ENCODE assay signal across 8 cellular contexts in genomic region chr1:153635872-153636271, GRCh38. TPM values are rescaled to one million over a fixed set of nuclear protein-coding genes. Genes with fewer than 3 reads are reported as not detected.
A peak's percentile ranks its signal among the peaks of the same experiment; 100 is the strongest.
DNase-seq lines count a peak whose midpoint lies in the region; ATAC-seq, FAIRE-seq and TF ChIP-seq lines count a peak whose summit lies in the region.

No MANE protein-coding gene starts in this region.

- TF ChIP-seq CTCF in A549 (IDR thresholded peaks at IDR 0.05) (no peak), HFF-Myc (IDR thresholded peaks at IDR 0.05; ENCODE audit: low read depth, low read length, missing control alignments) (no peak), astrocyte of the cerebellum (IDR thresholded peaks at IDR 0.05; ENCODE audit: low read depth, low read length, missing control alignments) (no peak)

- peaks cover 59% of the 10 kb centered on the region for H3K36me3 ChIP-seq in mesodermal cell (ENCODE audit: control insufficient read depth, insufficient read depth, low read length)

- no peaks in the 10 kb centered on the region for H3K9me3 ChIP-seq in A549
- H3K9me3 ChIP-seq in mesodermal cell (ENCODE audit: control insufficient read depth, low read length), result no peaks in the 10 kb centered on the region

- CTCF ChIA-PET in A549 (lab: Yijun Ruan, JAX), result interaction anchor here (0.6 to 3.4 kb wide), 4 partner anchors 15 to 102 kb away, joined by 3 to 32 read pairs (median 16); no protein-coding TSS in a partner anchor

- WGBS in A549 (ENCODE audit: missing lambda C conversion rate), result 81% methylated on average over 7 of the region's 7 CpGs
- WGBS in mesodermal cell (ENCODE audit: insufficient coverage in 2 of 2), 2 experiments, result 87 to 92% methylated on average over 3 of the region's 7 CpGs

- FAIRE-seq in A549 (lab: Jason Lieb, UNC), result no peak

- no peak for ATAC-seq in A549
- no peak for ATAC-seq in HG03565 (IDR thresholded peaks at IDR 0.05; ENCODE audit: unreplicated experiment)

- TF ChIP-seq RAD21 in A549 (conservative IDR thresholded peaks at IDR 0.05 in 1 of 2, IDR thresholded peaks at IDR 0.05 in 1 of 2), result no peak

- POLR2A ChIA-PET in A549 (lab: Yijun Ruan, JAX), result interaction anchor here (2.5 to 2.6 kb wide), 2 partner anchors 9 to 22 kb away, joined by 48 to 49 read pairs; partner anchors contain the start of genes S100A14 and S100A16

- TF ChIP-seq POLR2A in A549 (IDR thresholded peaks at IDR 0.05; ENCODE audit: low read length), result no peak

- TF ChIP-seq EP300 in A549 (IDR thresholded peaks at IDR 0.05), result no peak

- H3K4me1 ChIP-seq in A549 (peaks cover 25% of the 10 kb centered on the region), mesodermal cell (ENCODE audit: control insufficient read depth, insufficient read depth, low read length, poor library complexity, severe bottlenecking) (peaks cover 4% of the 10 kb centered on the region)

- H3K4me3 ChIP-seq in A549 (peak overlapping the region; percentile 90), HFF-Myc (replicated peaks; ENCODE audit: low read depth, low read length) (peak overlapping the region; percentile 94), astrocyte of the cerebellum (ENCODE audit: low read depth, low read length) (peak overlapping the region; percentile 99), mesodermal cell (ENCODE audit: extremely low read depth, insufficient read depth, low read length, poor library complexity, severe bottlenecking) (no peak overlapping the region)

- peak overlapping the region in 1 of 2 experiments; percentile 99; a peak in 2 of 6 replicates for H3K27ac ChIP-seq in A549
- peak overlapping the region; percentile 29 for H3K27ac ChIP-seq in mesodermal cell (ENCODE audit: low read depth, low read length, severe bottlenecking)

- in situ Hi-C loops in astrocyte of the cerebellum (cut with HindIII; ENCODE audit: low sequenced_read_pairs), result no loop called here

- H3K4me2 ChIP-seq in A549, result peak overlapping the region; percentile 98

- DNase-seq in A549 (ENCODE audit: low read depth in 1 of 2, low spot score in 1 of 2) (no peak), HFF-Myc (ENCODE audit: extremely low read depth, low read depth) (no peak), astrocyte of the cerebellum (ENCODE audit: low read depth) (no peak), T1000 (lab: John Stamatoyannopoulos, UW) (no peak), ureter (ENCODE audit: low spot score) (no peak), superior temporal gyrus (ENCODE audit: extremely low spot score) (no peak)

TF ChIP-seq in A549, 52 proteins besides CTCF, POLR2A, EP300 and RAD21:
- TF ChIP-seq HOXB5 (CRISPR knock-in tag; IDR thresholded peaks at IDR 0.05) (no peak), BHLHE40 (IDR thresholded peaks at IDR 0.05; ENCODE audit: low read depth, low read length) (no peak), RNF2 (IDR thresholded peaks at IDR 0.05; ENCODE audit: borderline replicate concordance, low read depth) (no peak), FOSL2 (IDR thresholded peaks at IDR 0.05) (no peak), FOSL2 (CRISPR knock-in tag; IDR thresholded peaks at IDR 0.05) (no peak), SREBF2 (IDR thresholded peaks at IDR 0.05) (no peak), TP53 (CRISPR knock-in tag; IDR thresholded peaks at IDR 0.05) (no peak), ZFP36 (IDR thresholded peaks at IDR 0.05; ENCODE audit: borderline replicate concordance, partially characterized antibody) (no peak), SMC3 (IDR thresholded peaks at IDR 0.05) (no peak), EHMT2 (IDR thresholded peaks at IDR 0.05; ENCODE audit: low read depth) (no peak), ESRRA (IDR thresholded peaks at IDR 0.05; ENCODE audit: borderline replicate concordance, low read length) (no peak), TFCP2L1 (CRISPR knock-in tag; IDR thresholded peaks at IDR 0.05) (no peak), ZSCAN20 (CRISPR knock-in tag; IDR thresholded peaks at IDR 0.05) (no peak), HMGXB4 (CRISPR knock-in tag; IDR thresholded peaks at IDR 0.05; ENCODE audit: borderline replicate concordance) (no peak), HES2 (IDR thresholded peaks at IDR 0.05) (no peak), KDM5A (IDR thresholded peaks at IDR 0.05) (no peak), CHD4 (IDR thresholded peaks at IDR 0.05; ENCODE audit: borderline replicate concordance) (no peak), HDAC2 (IDR thresholded peaks at IDR 0.05) (no peak)

RNA-seq across cellular contexts. Expression of gene CHTOP, which starts 2.0 kb away (rescaled TPM):
- polyA plus RNA-seq in A549 (2011; rRNA removed) (81.6 and 98.1 TPM in 2 replicates), A549 (2017; fragmentation: RNase III; extraction: RNeasy Plus Mini Kit Qiagen cat#74134 plus additional on column Dnase treatment) (76.1 to 87.8 TPM (median 79.2 TPM) in 3 replicates)
- polyA plus RNA-seq in A549 (2012; cell fraction: cytosol; rRNA removed), result 59.1 and 75.5 TPM in 2 replicates
- polyA plus RNA-seq in A549 (2012; cell fraction: nucleus; rRNA removed), result 64.3 and 83.5 TPM in 2 replicates
- 45.5 and 48.5 TPM in 2 replicates for polyA minus RNA-seq in A549 (2011; rRNA and poly(A)+ RNA removed)
- 79.0 TPM for polyA plus RNA-seq in mesodermal cell (2013, experiment 1 of 2)
- polyA plus RNA-seq in mesodermal cell (2013, experiment 2 of 2), result 77.6 TPM
- total RNA-seq in ureter, result 91.7 TPM

RNA-seq across cellular contexts. Expression of gene S100A1, which starts 7.6 kb away (rescaled TPM):
- polyA plus RNA-seq in A549 (2011; rRNA removed) (0.52 and 0.59 TPM in 2 replicates), A549 (2017; fragmentation: RNase III; extraction: RNeasy Plus Mini Kit Qiagen cat#74134 plus additional on column Dnase treatment) (0.67 to 0.97 TPM (median 0.88 TPM) in 3 replicates)
- polyA plus RNA-seq in A549 (2012; cell fraction: cytosol; rRNA removed), result 1.1 and 1.4 TPM in 2 replicates
- 0.22 and 0.41 TPM in 2 replicates for polyA plus RNA-seq in A549 (2012; cell fraction: nucleus; rRNA removed)
- polyA minus RNA-seq in A549 (2011; rRNA and poly(A)+ RNA removed), result not detected in 2 replicates
- polyA plus RNA-seq in mesodermal cell (2013, experiment 1 of 2), result 2.0 TPM
- 0.91 TPM for polyA plus RNA-seq in mesodermal cell (2013, experiment 2 of 2)
- total RNA-seq in ureter, result not detected

RNA-seq across cellular contexts. Expression of gene S100A13, which starts 8.6 kb away (rescaled TPM):
- polyA plus RNA-seq in A549 (2011; rRNA removed) (98.9 and 113 TPM in 2 replicates), A549 (2017; fragmentation: RNase III; extraction: RNeasy Plus Mini Kit Qiagen cat#74134 plus additional on column Dnase treatment) (107 to 146 TPM (median 129 TPM) in 3 replicates)
- polyA plus RNA-seq in A549 (2012; cell fraction: cytosol; rRNA removed), result 133 and 151 TPM in 2 replicates
- 59.8 and 69.0 TPM in 2 replicates for polyA plus RNA-seq in A549 (2012; cell fraction: nucleus; rRNA removed)
- polyA minus RNA-seq in A549 (2011; rRNA and poly(A)+ RNA removed), result 31.6 and 46.7 TPM in 2 replicates
- polyA plus RNA-seq in mesodermal cell (2013, experiment 1 of 2), result 357 TPM
- 345 TPM for polyA plus RNA-seq in mesodermal cell (2013, experiment 2 of 2)
- total RNA-seq in ureter, result 71.6 TPM

RNA-seq across cellular contexts. Expression of gene S100A14, which starts 19.7 kb away (rescaled TPM):
- polyA plus RNA-seq in A549 (2011; rRNA removed) (0.21 and 0.65 TPM in 2 replicates), A549 (2017; fragmentation: RNase III; extraction: RNeasy Plus Mini Kit Qiagen cat#74134 plus additional on column Dnase treatment) (0.16 to 0.21 TPM (median 0.21 TPM) in 3 replicates)
- polyA plus RNA-seq in A549 (2012; cell fraction: cytosol; rRNA removed), result 0.16 TPM in 2 replicates
- polyA plus RNA-seq in A549 (2012; cell fraction: nucleus; rRNA removed), result 0.27 and 0.65 TPM in 2 replicates
- polyA minus RNA-seq in A549 (2011; rRNA and poly(A)+ RNA removed), result 0.34 TPM in 1 of 2 replicates, not detected in the other
- polyA plus RNA-seq in mesodermal cell (2013, experiment 1 of 2), result 0.41 TPM
- polyA plus RNA-seq in mesodermal cell (2013, experiment 2 of 2), result 0.76 TPM
- 51.3 TPM for total RNA-seq in ureter

RNA-seq across cellular contexts. Expression of gene SNAPIN, which starts 22.6 kb away (rescaled TPM):
- polyA plus RNA-seq in A549 (2011; rRNA removed) (70.1 and 71.4 TPM in 2 replicates), A549 (2017; fragmentation: RNase III; extraction: RNeasy Plus Mini Kit Qiagen cat#74134 plus additional on column Dnase treatment) (46.6 to 52.6 TPM (median 50.5 TPM) in 3 replicates)
- 48.9 and 54.9 TPM in 2 replicates for polyA plus RNA-seq in A549 (2012; cell fraction: cytosol; rRNA removed)
- 20.5 and 29.9 TPM in 2 replicates for polyA plus RNA-seq in A549 (2012; cell fraction: nucleus; rRNA removed)
- polyA minus RNA-seq in A549 (2011; rRNA and poly(A)+ RNA removed), result 26.3 and 27.6 TPM in 2 replicates
- polyA plus RNA-seq in mesodermal cell (2013, experiment 1 of 2), result 33.3 TPM
- 32.8 TPM for polyA plus RNA-seq in mesodermal cell (2013, experiment 2 of 2)
- total RNA-seq in ureter, result 37.3 TPM
